16 cellular contexts compared by ENCODE assay signal in the genomic region with DNA sequence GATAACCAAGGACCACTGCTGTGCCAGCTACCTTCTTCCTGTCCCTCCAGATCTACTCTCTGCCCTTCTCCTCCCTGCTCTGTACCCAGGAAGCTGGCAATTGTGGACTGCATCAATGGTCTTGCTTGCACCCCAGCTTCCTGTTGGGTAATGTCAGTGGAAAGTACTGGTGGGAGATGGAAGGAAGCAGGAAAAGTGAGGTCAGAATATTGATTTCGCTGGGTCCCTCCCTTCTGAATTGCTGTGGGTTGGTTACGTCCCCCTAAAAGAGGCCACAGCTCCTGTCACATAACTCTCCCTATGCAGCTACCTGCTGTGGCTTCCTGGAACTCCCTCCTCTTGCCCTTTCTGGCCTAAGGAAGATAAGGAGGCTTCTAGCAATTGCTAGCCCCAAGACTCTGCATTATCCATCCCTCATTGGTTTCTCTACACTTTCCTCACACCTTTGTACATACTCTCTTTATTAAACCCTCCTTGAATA.
DNase-seq lines count a peak whose midpoint lies in the region; ATAC-seq, FAIRE-seq and TF ChIP-seq lines count a peak whose summit lies in the region.
"Had no signal": no experiment of that assay in that cellular context is flagged by ENCODE, and none has a peak within 500 bp of the region (broad histone marks: within the 10 kb centered on the region; RNA-seq: fewer than 3 reads in every experiment).

No MANE protein-coding gene starts in this region.

- no peaks in the 10 kb centered on the region for H3K79me2 ChIP-seq in K562 (ENCODE audit: control insufficient read depth, insufficient read depth, low read length)

- TF ChIP-seq CTCF in IMR-90 (conservative IDR thresholded peaks at IDR 0.05; ENCODE audit: low read depth, low read length), result no peak
- TF ChIP-seq CTCF in K562 (IDR thresholded peaks at IDR 0.05 in 2 of 3, conservative IDR thresholded peaks at IDR 0.05 in 1 of 3; ENCODE audit: insufficient read depth in 2 of 3, low read depth in 1 of 3, low read length in 3 of 3), result no peak
- TF ChIP-seq CTCF in testis (IDR thresholded peaks at IDR 0.05), result no peak

- no peak overlapping the region for H3K4me3 ChIP-seq in IMR-90 (ENCODE audit: insufficient read depth, low read depth, low read length)
- no peak overlapping the region for H3K4me3 ChIP-seq in K562
- no peak overlapping the region for H3K4me3 ChIP-seq in testis
- H3K4me3 ChIP-seq: A549, HAP-1 had no signal

- in situ Hi-C loops in IMR-90 (cut with MboI; ENCODE audit: low sequenced_read_pairs) (no loop called here), K562 (cut with MboI) (no loop called here)

- no peak overlapping the region for H2BK5ac ChIP-seq in IMR-90 (ENCODE audit: low read depth, low read length, poor library complexity, severe bottlenecking)

- H3K27me3 ChIP-seq in IMR-90 (ENCODE audit: control insufficient read depth, insufficient read depth, low read length) (peaks cover 15% of the 10 kb centered on the region), K562 (ENCODE audit: control insufficient read depth in 2 of 2, insufficient read depth in 2 of 2, low read length in 2 of 2) (no peaks in the 10 kb centered on the region), testis (no peaks in the 10 kb centered on the region)
- H3K27me3 ChIP-seq: BE2C had no signal

- no peak for TF ChIP-seq RAD21 in IMR-90 (IDR thresholded peaks at IDR 0.05; ENCODE audit: low read length)
- TF ChIP-seq RAD21 in K562 (CRISPR knock-in tag; conservative IDR thresholded peaks at IDR 0.05 in 1 of 2, IDR thresholded peaks at IDR 0.05 in 1 of 2), result peak in 1 of 2 experiments; percentile 22; a peak in 1 of 4 replicates

- no peak overlapping the region for H3K9ac ChIP-seq in IMR-90 (ENCODE audit: low read depth, low read length)
- H3K9ac ChIP-seq in K562 (ENCODE audit: insufficient read depth in 1 of 2, low read depth in 2 of 2, low read length in 2 of 2), result peak overlapping the region; percentile 29 to 50; a peak in 2 of 4 replicates

- no peak overlapping the region for H2BK15ac ChIP-seq in IMR-90 (ENCODE audit: low read depth, low read length)

- H3K79me1 ChIP-seq in IMR-90 (ENCODE audit: low read depth in 1 of 2, low read length in 2 of 2), result no peaks in the 10 kb centered on the region

- intact Hi-C loops in IMR-90 (cut with micrococcal nuclease), result no loop called here
- intact Hi-C loops in K562 (cut with micrococcal nuclease), result loop anchor here (1.0 kb wide), 1 partner anchor 15 kb away; no protein-coding TSS in a partner anchor
- intact Hi-C loops in testis (cut with DNase I; ENCODE audit: low total_unique reads), result no loop called here

- no peaks in the 10 kb centered on the region for H3K4me1 ChIP-seq in IMR-90 (ENCODE audit: control insufficient read depth, insufficient read depth, low read length)
- peaks cover 4 to 18% of the 10 kb centered on the region in 2 experiments; a peak in 3 of 5 replicates for H3K4me1 ChIP-seq in K562 (replicated peaks in 1 of 2; ENCODE audit: control insufficient read depth in 2 of 2, insufficient read depth in 2 of 2, low read length in 2 of 2)
- H3K4me1 ChIP-seq in testis, result no peaks in the 10 kb centered on the region
- H3K4me1 ChIP-seq: BE2C, HAP-1 had no signal

- H3K14ac ChIP-seq in IMR-90 (replicated peaks; ENCODE audit: low read depth, low read length), result no peak overlapping the region

- no peak overlapping the region for H2BK20ac ChIP-seq in IMR-90 (ENCODE audit: low read depth, low read length)

- WGBS in IMR-90 (ENCODE audit: extremely low coverage in 2 of 2, insufficient read length in 1 of 2), 2 experiments, result no CpG with 5 or more reads among the region's 2 CpGs
- WGBS in K562 (ENCODE audit: insufficient coverage, low coverage, missing lambda C conversion rate), result 0% methylated on average over 2 of the region's 2 CpGs
- WGBS in testis, 2 donors, result 77 to 79% methylated on average over 2 of the region's 2 CpGs

- no peak overlapping the region for H3K18ac ChIP-seq in IMR-90 (ENCODE audit: low read depth, low read length)

- H4K20me1 ChIP-seq in IMR-90 (ENCODE audit: insufficient read depth, low read length) (no peaks in the 10 kb centered on the region), K562 (replicated peaks; ENCODE audit: control insufficient read depth, insufficient read depth, low read length) (no peaks in the 10 kb centered on the region)

- no peak overlapping the region for H2BK120ac ChIP-seq in IMR-90 (ENCODE audit: low read depth, low read length)

- H3K23ac ChIP-seq in IMR-90 (ENCODE audit: low read depth, low read length), result no peak overlapping the region

- H3K4ac ChIP-seq in IMR-90 (ENCODE audit: low read depth, low read length), result no peak overlapping the region

- TF ChIP-seq POLR2A in IMR-90 (IDR thresholded peaks at IDR 0.05; ENCODE audit: low read depth, low read length) (no peak), K562 (conservative IDR thresholded peaks at IDR 0.05) (no peak), testis (IDR thresholded peaks at IDR 0.05) (no peak)

- H2AK9ac ChIP-seq in IMR-90 (replicated peaks; ENCODE audit: low read depth, low read length, poor library complexity), result no peak overlapping the region

- peak; percentile 97 for FAIRE-seq in K562 (lab: Jason Lieb, UNC)
- FAIRE-seq: GM19239, H1, HepG2, HTR-8/SVneo had no signal

- H4K5ac ChIP-seq in IMR-90 (ENCODE audit: low read depth, low read length), result no peak overlapping the region

- ATAC-seq in IMR-90 (ENCODE audit: low read depth) (no peak), K562 (peak; percentile 98)
- ATAC-seq: A549; CD8-positive, alpha-beta T cell; HepG2 had no signal

- H3K4me2 ChIP-seq in IMR-90 (ENCODE audit: low read depth, low read length), result no peak overlapping the region
- peak overlapping the region; percentile 81 for H3K4me2 ChIP-seq in K562 (ENCODE audit: insufficient read depth, low read length)
- H3K4me2 ChIP-seq: A549 had no signal

- H4K91ac ChIP-seq in IMR-90 (ENCODE audit: insufficient read depth, low read depth, low read length), result no peak overlapping the region

- H3K9me1 ChIP-seq in IMR-90 (ENCODE audit: insufficient read depth, low read length) (no peaks in the 10 kb centered on the region), K562 (ENCODE audit: control insufficient read depth, insufficient read depth, low read length) (no peaks in the 10 kb centered on the region)

- peak; percentile 86; the same call in 1 of the 2 replicates for TF ChIP-seq EP300 in K562 (IDR thresholded peaks at IDR 0.05; ENCODE audit: low read length)

- no peak for DNase-seq in IMR-90
- peak; percentile 6 for DNase-seq in MV-4-11 (lab: John Stamatoyannopoulos, UW)
- peak; percentile 56 to 94 (median 72) for DNase-seq in K562 (ENCODE audit: extremely low read depth in 1 of 4, low spot score in 3 of 4)
- no peak for DNase-seq in testis
- DNase-seq in NCI-H226, result no peak
- no peak for DNase-seq in amniotic stem cell (lab: John Stamatoyannopoulos, UW)
- DNase-seq: BE2C; CD8-positive, alpha-beta T cell; DMS53; GF-D8 had no signal

- no peak overlapping the region for H2AK5ac ChIP-seq in IMR-90 (ENCODE audit: low read depth, low read length)

- no peak overlapping the region for H3K27ac ChIP-seq in IMR-90 (ENCODE audit: insufficient read depth, low read length)
- peak overlapping the region; percentile 68 for H3K27ac ChIP-seq in K562 (ENCODE audit: extremely low read depth, low read depth, low read length)
- H3K27ac ChIP-seq in testis, result no peak overlapping the region

- no TSS peak for BruUV-seq in IMR-90 (replicated peaks; lab: Mats Ljungman, UMichigan)
- BruUV-seq in K562 (replicated peaks; lab: Mats Ljungman, UMichigan), result no TSS peak

- H3K9me3 ChIP-seq in IMR-90 (ENCODE audit: control insufficient read depth, insufficient read depth, low read length), result 0 out of 2 replicates have a peak, but pooled peaks cover 2% of the 10 kb centered on the region
- H3K9me3 ChIP-seq in K562 (replicated peaks; ENCODE audit: control insufficient read depth, insufficient read depth, low read depth, low read length), result peaks cover 13% of the 10 kb centered on the region; the same call in 1 of the 2 replicates
- H3K9me3 ChIP-seq in testis, result no peaks in the 10 kb centered on the region
- H3K9me3 ChIP-seq: BE2C, HAP-1 had no signal

- POLR2A ChIA-PET in IMR-90 (lab: Charles Lee; ENCODE audit: unreplicated experiment) (no interaction called here), K562 (lab: Yijun Ruan, JAX) (interaction anchor here (0.6 to 1.1 kb wide), 4 partner anchors 11 to 29 kb away, joined by 3 to 13 read pairs (median 6); no protein-coding TSS in a partner anchor)

- dilution Hi-C loops in IMR-90 (cut with HindIII; ENCODE audit: low sequenced_read_pairs, unreplicated experiment), result no loop called here

- peak overlapping the region; percentile 11 for H2AFZ ChIP-seq in IMR-90 (replicated peaks; ENCODE audit: low read length, poor library complexity)
- peak overlapping the region; percentile 85 for H2AFZ ChIP-seq in K562 (ENCODE audit: low read depth, low read length)

- no peak overlapping the region for H4K8ac ChIP-seq in IMR-90 (ENCODE audit: low read depth in 2 of 2, low read length in 2 of 2)

- CTCF ChIA-PET in IMR-90 (lab: Yijun Ruan, JAX) (no interaction called here), K562 (lab: Yijun Ruan, JAX; ENCODE audit: low intra/inter-chr PET ratio) (no interaction called here)

- H3K36me3 ChIP-seq in IMR-90 (ENCODE audit: control insufficient read depth, insufficient read depth, low read length), result no peaks in the 10 kb centered on the region
- 0 out of 3 replicates have a peak, but pooled peaks cover 3% of the 10 kb centered on the region for H3K36me3 ChIP-seq in K562 (ENCODE audit: control insufficient read depth, insufficient read depth, low read length)
- no peaks in the 10 kb centered on the region for H3K36me3 ChIP-seq in testis (ENCODE audit: low read depth, missing control alignments)
- H3K36me3 ChIP-seq: BE2C, HAP-1 had no signal

- no peak overlapping the region for H3K56ac ChIP-seq in IMR-90 (ENCODE audit: extremely low read depth, insufficient read depth, low read length)

TF ChIP-seq in IMR-90, 13 proteins besides CTCF, POLR2A, EP300 and RAD21 (continues in another document):
- no peak for TF ChIP-seq RFX5 (IDR thresholded peaks at IDR 0.05; ENCODE audit: low read depth, low read length)
- TF ChIP-seq NFE2L2 (IDR thresholded peaks at IDR 0.05; ENCODE audit: low read depth, low read length), result no peak
- no peak for TF ChIP-seq BHLHE40 (IDR thresholded peaks at IDR 0.05; ENCODE audit: low read depth, low read length)

Comparison
In these comparisons a context has a peak if more than half of its experiments do, and no peak if none do; other contexts are left out.
1. DNase-seq: peak in MV-4-11 (single experiment) and K562 (4 of 4); none in IMR-90 (single experiment), testis (single experiment), NCI-H226 (single experiment) and amniotic stem cell (single experiment).